8 cellular contexts compared by ENCODE assay signal in genomic region chr13:20489185-20489820, GRCh38. TPM values are rescaled to one million over a fixed set of nuclear protein-coding genes. Genes with fewer than 3 reads are reported as not detected.
DNase-seq lines count a peak whose midpoint lies in the region; ATAC-seq and TF ChIP-seq lines count a peak whose summit lies in the region.

No MANE protein-coding gene starts in this region.

- no peak overlapping the region for H3K27ac ChIP-seq in PC-3 (ENCODE audit: low read length)

- DNase-seq in COR-L47 (lab: John Stamatoyannopoulos, UW): peak; percentile 84
- peak; percentile 51 for DNase-seq in PC-3
- DNase-seq in germinal center (ENCODE audit: low spot score): peak; percentile 25
- DNase-seq in cerebellum (ENCODE audit: low spot score): no peak
- no peak for DNase-seq in activated CD8-positive, alpha-beta memory T cell treated with anti-CD3 and anti-CD28 coated beads, Interleukin-2, amount 50 U/mL, for 4 hours

- peaks cover 15% of the 10 kb centered on the region for H3K4me1 ChIP-seq in PC-3 (ENCODE audit: insufficient read depth, low read length)

- CTCF ChIA-PET in PC-3 (lab: Charles Lee): no interaction called here

- no peaks in the 10 kb centered on the region for H3K9me2 ChIP-seq in PC-3 (replicated peaks; ENCODE audit: low read length)

- H3K27me3 ChIP-seq in PC-3 (ENCODE audit: low read length): no peaks in the 10 kb centered on the region

- no peaks in the 10 kb centered on the region for H4K20me1 ChIP-seq in PC-3 (ENCODE audit: low read length)

- H3K4me3 ChIP-seq in PC-3 (ENCODE audit: low read length): no peak overlapping the region

- no peaks in the 10 kb centered on the region for H3K79me2 ChIP-seq in PC-3 (ENCODE audit: low read length)

- BruUV-seq in PC-3 (replicated peaks; lab: Mats Ljungman, UMichigan): no TSS peak

- no peaks in the 10 kb centered on the region for H3K36me3 ChIP-seq in PC-3 (ENCODE audit: low read depth, low read length)

- H2AFZ ChIP-seq in PC-3 (ENCODE audit: low read length): no peak overlapping the region

- intact Hi-C loops in PC-3 (cut with micrococcal nuclease): loop anchor here (2.0 to 5.0 kb wide), 2 partner anchors 292 to 307 kb away; no protein-coding TSS in a partner anchor

- TF ChIP-seq CTCF in PC-3 (conservative IDR thresholded peaks at IDR 0.05; ENCODE audit: low read depth, low read length): peak; percentile 61

- no peaks in the 10 kb centered on the region for H3F3A ChIP-seq in PC-3 (ENCODE audit: low read length, unreplicated experiment)

- H3K9me3 ChIP-seq in PC-3 (ENCODE audit: low read length): no peaks in the 10 kb centered on the region

- POLR2A ChIA-PET in PC-3 (lab: Charles Lee; ENCODE audit: unreplicated experiment): no interaction called here

- peak; percentile 73 for ATAC-seq in GM21360 (IDR thresholded peaks at IDR 0.05; ENCODE audit: unreplicated experiment)
- peak; percentile 68 for ATAC-seq in PC-3
- ATAC-seq in GM19324 (IDR thresholded peaks at IDR 0.05; ENCODE audit: low FRiP score, unreplicated experiment): no peak
- ATAC-seq in HG03378 (IDR thresholded peaks at IDR 0.05; ENCODE audit: unreplicated experiment): no peak

- H3K9ac ChIP-seq in PC-3 (ENCODE audit: low read length): no peak overlapping the region

- H3K4me2 ChIP-seq in PC-3 (ENCODE audit: low read length): no peak overlapping the region

RNA-seq across cellular contexts. Expression of gene CRYL1, which starts 36.4 kb away (rescaled TPM):
- total RNA-seq in PC-3 (2014; rRNA removed) (13.6 and 20.8 TPM in 2 replicates), cerebellum (14.9 TPM)

Comparison
In these comparisons a context has a peak if more than half of its experiments do, and no peak if none do; other contexts are left out.
1. DNase-seq: peak in COR-L47 (single experiment), PC-3 (single experiment) and germinal center (single experiment); none in cerebellum (single experiment) and activated CD8-positive, alpha-beta memory T cell treated with anti-CD3 and anti-CD28 coated beads, Interleukin-2, amount 50 U/mL, for 4 hours (single experiment).
2. ATAC-seq: peak in GM21360 (single experiment) and PC-3 (single experiment); none in GM19324 (single experiment) and HG03378 (single experiment).